13 cellular contexts compared by ENCODE assay signal in genomic region chr1:92944901-92945747, GRCh38. TPM values are rescaled to one million over a fixed set of nuclear protein-coding genes. Genes with fewer than 3 reads are reported as not detected.
DNase-seq lines count a peak whose midpoint lies in the region; ATAC-seq and TF ChIP-seq lines count a peak whose summit lies in the region.
"Had no signal": no experiment of that assay in that cellular context is flagged by ENCODE, and none has a peak within 500 bp of the region (broad histone marks: within the 10 kb centered on the region; RNA-seq: fewer than 3 reads in every experiment).

No MANE protein-coding gene starts in this region.

- H4K20me1 ChIP-seq in OCI-LY1 (ENCODE audit: insufficient read depth, low read length), result no peaks in the 10 kb centered on the region

- H3K27me3 ChIP-seq in left ventricle myocardium inferior (ENCODE audit: low read depth) (no peaks in the 10 kb centered on the region), OCI-LY1 (ENCODE audit: insufficient read depth, low read length) (no peaks in the 10 kb centered on the region), uterus (no peaks in the 10 kb centered on the region), HAP-1 (ENCODE audit: low read depth) (peaks cover 40% of the 10 kb centered on the region)

- H2AFZ ChIP-seq in OCI-LY1 (ENCODE audit: low read length), result no peak overlapping the region

- no peak for TF ChIP-seq POLR2A in uterus (IDR thresholded peaks at IDR 0.05)

- H3K9me3 ChIP-seq in left ventricle myocardium inferior (replicated peaks) (no peaks in the 10 kb centered on the region), OCI-LY1 (ENCODE audit: low read length) (no peaks in the 10 kb centered on the region; the same call in 1 of the 2 replicates), uterus (no peaks in the 10 kb centered on the region), HAP-1 (no peaks in the 10 kb centered on the region)

- TF ChIP-seq CTCF in left ventricle myocardium inferior (IDR thresholded peaks at IDR 0.05; ENCODE audit: borderline replicate concordance) (no peak), OCI-LY1 (IDR thresholded peaks at IDR 0.05; ENCODE audit: low read length) (no peak), uterus (IDR thresholded peaks at IDR 0.05) (no peak)

- H3K36me3 ChIP-seq in left ventricle myocardium inferior, result no peaks in the 10 kb centered on the region
- H3K36me3 ChIP-seq in OCI-LY1 (ENCODE audit: insufficient read depth, low read length), result peaks cover 7% of the 10 kb centered on the region; the same call in 1 of the 2 replicates
- no peaks in the 10 kb centered on the region for H3K36me3 ChIP-seq in uterus
- H3K36me3 ChIP-seq in HAP-1 (replicated peaks), result no peaks in the 10 kb centered on the region

- intact Hi-C loops in left ventricle myocardium inferior (cut with micrococcal nuclease), result no loop called here
- intact Hi-C loops in Right ventricle myocardium inferior (cut with DNase I), result no loop called here
- intact Hi-C loops in uterus (cut with DNase I; ENCODE audit: low total_unique reads), result no loop called here

- 0 out of 2 replicates have a peak, but pooled peaks cover 4% of the 10 kb centered on the region for H3F3A ChIP-seq in OCI-LY1 (ENCODE audit: insufficient read depth, low read length)

- in situ Hi-C loops in HAP-1 (cut with MboI; ENCODE audit: low sequenced_read_pairs), result no loop called here

- no peak for DNase-seq in left ventricle myocardium inferior
- no peak for DNase-seq in Right ventricle myocardium inferior (ENCODE audit: missing footprints)
- DNase-seq in left lobe of liver (ENCODE audit: low spot score), result no peak
- no peak for DNase-seq in uterus
- DNase-seq in HAP-1 (ENCODE audit: low spot score in 2 of 2), result no peak
- no peak for DNase-seq in NCI-H526 treated with DMSO at 0.1 percent for 48 hours (lab: John Stamatoyannopoulos, UW)
- DNase-seq: activated CD8-positive, alpha-beta memory T cell treated with anti-CD3 and anti-CD28 coated beads, Interleukin-2, amount 10 ng/mL, durations not matched to agents 7 days and 5 days; GF-D8; naive thymus-derived CD8-positive, alpha-beta T cell; NCI-H1417 had no signal

- H3K79me2 ChIP-seq in OCI-LY1 (ENCODE audit: insufficient read depth, low read length), result peaks cover 98% of the 10 kb centered on the region

- ATAC-seq in Right ventricle myocardium inferior, result no peak
- ATAC-seq in left lobe of liver, result peak; percentile 50
- ATAC-seq in GM21390 (IDR thresholded peaks at IDR 0.05; ENCODE audit: unreplicated experiment), result no peak
- ATAC-seq: activated CD8-positive, alpha-beta memory T cell treated with anti-CD3 and anti-CD28 coated beads, Interleukin-2, amount 10 ng/mL, durations not matched to agents 7 days and 5 days; naive thymus-derived CD8-positive, alpha-beta T cell had no signal

- no peaks in the 10 kb centered on the region for H3K9me2 ChIP-seq in OCI-LY1 (ENCODE audit: low read depth, low read length)

- H3K4me3 ChIP-seq in left ventricle myocardium inferior, result no peak overlapping the region
- no peak overlapping the region for H3K4me3 ChIP-seq in OCI-LY1 (ENCODE audit: low read depth, low read length, poor library complexity, severe bottlenecking)
- no peak overlapping the region for H3K4me3 ChIP-seq in uterus
- no peak overlapping the region for H3K4me3 ChIP-seq in HAP-1

- H3K4me1 ChIP-seq in left ventricle myocardium inferior, result peaks cover 43% of the 10 kb centered on the region
- H3K4me1 ChIP-seq in OCI-LY1 (ENCODE audit: insufficient read depth, low read length, severe bottlenecking), result peaks cover 48% of the 10 kb centered on the region
- H3K4me1 ChIP-seq in uterus, result peaks cover 0 to 4% of the 10 kb centered on the region in 2 donors
- H3K4me1 ChIP-seq in HAP-1, result no peaks in the 10 kb centered on the region

- peak overlapping the region; percentile 9; the same call in 1 of the 2 replicates for H3K9ac ChIP-seq in OCI-LY1 (ENCODE audit: low read length)

- H3K27ac ChIP-seq in left ventricle myocardium inferior (replicated peaks), result peak overlapping the region; percentile 56
- H3K27ac ChIP-seq in OCI-LY1 (ENCODE audit: low read depth, low read length, poor library complexity, severe bottlenecking), result peak overlapping the region; percentile 34
- H3K27ac ChIP-seq in uterus, result peak overlapping the region; percentile 39 to 52
- H3K27ac ChIP-seq: HL-60 had no signal

- peak overlapping the region; percentile 13; the same call in 1 of the 2 replicates for H3K4me2 ChIP-seq in OCI-LY1 (ENCODE audit: low read length)

RNA-seq across cellular contexts. Expression of gene DIPK1A, which starts 16.1 kb away (rescaled TPM):
- total RNA-seq in left ventricle myocardium inferior (5.0 TPM), Right ventricle myocardium inferior (6.7 TPM), left lobe of liver (10.7 TPM), uterus (10 to 100 TPM; 15.5 to 28.4 (median 20.8) TPM)
